Comparison of ENCODE assay signal across 8 cellular contexts in genomic region chr18:23502516-23503037, GRCh38. TPM values are rescaled to one million over a fixed set of nuclear protein-coding genes. Genes with fewer than 3 reads are reported as not detected.
DNase-seq lines count a peak whose midpoint lies in the region; TF ChIP-seq lines count a peak whose summit lies in the region.

No MANE protein-coding gene starts in this region.

- no peak for TF ChIP-seq CTCF in Calu3 (IDR thresholded peaks at IDR 0.05; ENCODE audit: unreplicated experiment)
- no peak for TF ChIP-seq CTCF in endodermal cell (conservative IDR thresholded peaks at IDR 0.05)
- no peak for TF ChIP-seq CTCF in neutrophil (IDR thresholded peaks at IDR 0.05)

- H3K9ac ChIP-seq in endodermal cell (ENCODE audit: extremely low read depth, low read length, poor library complexity, severe bottlenecking): peak overlapping the region; percentile 71

- WGBS in endodermal cell (ENCODE audit: insufficient coverage in 1 of 2, insufficient read length in 1 of 2), 2 experiments: 27 to 34% methylated on average over 3 to 6 of the region's 6 CpGs

- DNase-seq in Calu3 (no peak), NCI-H69 (lab: John Stamatoyannopoulos, UW) (peak; percentile 73), endodermal cell (no peak), OCI-M1 (lab: John Stamatoyannopoulos, UW) (no peak), NK-92 (lab: John Stamatoyannopoulos, UW; ENCODE audit: unreplicated experiment) (no peak), activated gamma-delta T cell treated with Interleukin-2 at 50 U/mL for 16 hours (no peak), DMS114 treated with DMSO at 0.1 percent for 48 hours (lab: John Stamatoyannopoulos, UW; ENCODE audit: unreplicated experiment) (no peak)

- peak overlapping the region; percentile 82 for H3K27ac ChIP-seq in endodermal cell (ENCODE audit: low read depth, low read length)
- H3K27ac ChIP-seq in neutrophil: peak overlapping the region; percentile 94

- H3K9me3 ChIP-seq in endodermal cell (ENCODE audit: control insufficient read depth, low read length) (no peaks in the 10 kb centered on the region), neutrophil (no peaks in the 10 kb centered on the region)

- H3K9me3 Mint-ChIP-seq in Calu3 (ENCODE audit: low read depth, unreplicated experiment): no peaks in the 10 kb centered on the region
- no peaks in the 10 kb centered on the region for H3K9me3 Mint-ChIP-seq in endodermal cell

- peaks cover 17% of the 10 kb centered on the region for H3K4me1 Mint-ChIP-seq in Calu3 (ENCODE audit: low read depth, unreplicated experiment)
- H3K4me1 Mint-ChIP-seq in endodermal cell: peaks cover 14% of the 10 kb centered on the region

- peak overlapping the region; percentile 96 for H3K4me3 Mint-ChIP-seq in Calu3 (ENCODE audit: low read depth, unreplicated experiment)
- H3K4me3 Mint-ChIP-seq in endodermal cell: peak overlapping the region; percentile 76

- H3K27me3 ChIP-seq in endodermal cell (ENCODE audit: control insufficient read depth, insufficient read depth, low read length, poor library complexity, severe bottlenecking) (peaks cover 16% of the 10 kb centered on the region), neutrophil (no peaks in the 10 kb centered on the region)

- H3K36me3 ChIP-seq in endodermal cell (ENCODE audit: control insufficient read depth, insufficient read depth, low read length): no peaks in the 10 kb centered on the region
- peaks cover 8% of the 10 kb centered on the region for H3K36me3 ChIP-seq in neutrophil

- H3K36me3 Mint-ChIP-seq in Calu3 (ENCODE audit: insufficient read depth, unreplicated experiment) (peaks cover 32% of the 10 kb centered on the region), endodermal cell (ENCODE audit: low read depth) (peaks cover 10% of the 10 kb centered on the region)

- peak overlapping the region; percentile 82 for H3K4me3 ChIP-seq in endodermal cell (ENCODE audit: low read length)
- peak overlapping the region; percentile 78 to 79 for H3K4me3 ChIP-seq in neutrophil (ENCODE audit: low read depth in 1 of 2, low read length in 1 of 2)

- CTCF ChIA-PET in Calu3 (lab: Charles Lee): no interaction called here

- intact Hi-C loops in Calu3 (cut with micrococcal nuclease; ENCODE audit: unreplicated experiment): loop anchor here (5.0 kb wide), 2 partner anchors 210 to 310 kb away; no protein-coding TSS in a partner anchor

- peak overlapping the region; percentile 79 for H3K27ac Mint-ChIP-seq in Calu3 (ENCODE audit: unreplicated experiment)
- no peak overlapping the region for H3K27ac Mint-ChIP-seq in endodermal cell

- no peaks in the 10 kb centered on the region for H3K27me3 Mint-ChIP-seq in Calu3 (ENCODE audit: unreplicated experiment)
- peaks cover 30% of the 10 kb centered on the region for H3K27me3 Mint-ChIP-seq in endodermal cell (ENCODE audit: insufficient read depth)

- H3K4me1 ChIP-seq in endodermal cell (ENCODE audit: control insufficient read depth, insufficient read depth, low read length) (no peaks in the 10 kb centered on the region), neutrophil (ENCODE audit: control insufficient read depth in 1 of 2, insufficient read depth in 1 of 2, low read depth in 1 of 2, low read length in 1 of 2) (peaks cover 53 to 57% of the 10 kb centered on the region in 2 experiments)

- BruUV-seq in Calu3 (replicated peaks; lab: Mats Ljungman, UMichigan): TSS peak; percentile 86

RNA-seq across cellular contexts. Expression of gene RMC1, which starts 0.7 kb away (rescaled TPM):
- total RNA-seq in Calu3 (2022) (31.0 and 33.7 TPM in 2 replicates), endodermal cell (10 to 100 TPM; 18.3 to 19.1 TPM)
- 21.9 TPM for polyA plus RNA-seq in endodermal cell (2013, experiment 1 of 2)
- polyA plus RNA-seq in endodermal cell (2013, experiment 2 of 2): 21.4 TPM

RNA-seq across cellular contexts. Expression of gene RIOK3, which starts 49.5 kb away (rescaled TPM):
- total RNA-seq in Calu3 (2022) (91.1 and 96.7 TPM in 2 replicates), endodermal cell (10 to 100 TPM; 31.2 to 45.0 TPM)
- 51.2 TPM for polyA plus RNA-seq in endodermal cell (2013, experiment 1 of 2)
- polyA plus RNA-seq in endodermal cell (2013, experiment 2 of 2): 49.9 TPM
